Comparison of ENCODE assay signal across 2 cellular contexts in the genomic region with DNA sequence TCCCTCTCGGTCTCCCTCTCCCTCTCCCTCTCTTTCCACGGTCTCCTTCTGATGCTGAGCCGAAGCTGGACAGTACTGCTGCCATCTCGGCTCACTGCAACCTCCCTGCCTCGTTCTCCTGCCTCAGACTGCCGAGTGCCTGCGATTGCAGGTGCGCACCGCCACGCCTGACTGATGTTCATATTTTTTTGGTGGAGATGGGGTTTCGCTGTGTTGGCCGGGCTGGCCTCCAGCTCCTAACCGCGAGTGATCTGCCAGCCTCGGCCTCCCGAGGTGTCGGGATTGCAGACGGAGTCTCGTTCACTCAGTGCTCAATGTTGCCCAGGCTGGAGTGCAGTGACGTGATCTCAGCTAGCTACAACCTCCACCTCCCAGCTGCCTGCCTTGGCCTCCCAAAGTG. TPM values are rescaled to one million over a fixed set of nuclear protein-coding genes. Genes with fewer than 3 reads are reported as not detected.
"Had no signal": no experiment of that assay in that cellular context is flagged by ENCODE, and none has a peak within 500 bp of the region (broad histone marks: within the 10 kb centered on the region; RNA-seq: fewer than 3 reads in every experiment).

No MANE protein-coding gene starts in this region.

RNA-seq across cellular contexts. Expression of a gene that starts 48.7 kb away (rescaled TPM):
- total RNA-seq: hepatocyte, left ventricle myocardium superior had no signal
